1 cellular context compared by ENCODE assay signal in genomic region chr11:119373917-119374631, GRCh38.
TF ChIP-seq lines count a peak whose summit lies in the region.

No MANE protein-coding gene starts in this region.

TF ChIP-seq in GM12878, 131 proteins besides CTCF, POLR2A, EP300 and RAD21:
- TF ChIP-seq ZNF274 (IDR thresholded peaks at IDR 0.05; ENCODE audit: insufficient read depth, insufficient read length) (no peak), MYB (IDR thresholded peaks at IDR 0.05; ENCODE audit: borderline replicate concordance, low read depth, low read length) (no peak), IKZF1 (conservative IDR thresholded peaks at IDR 0.05) (peak; percentile 23; the same call in 1 of the 2 replicates), SMAD5 (IDR thresholded peaks at IDR 0.05; ENCODE audit: low read depth) (no peak), E4F1 (IDR thresholded peaks at IDR 0.05; ENCODE audit: borderline replicate concordance, partially characterized antibody) (no peak), SMC3 (IDR thresholded peaks at IDR 0.05; ENCODE audit: borderline replicate concordance, low read length) (peak; percentile 40; the same call in 1 of the 2 replicates), YY1 (IDR thresholded peaks at IDR 0.05; ENCODE audit: low read depth, low read length) (0 out of 2 replicates have a peak, but pooled peaks have one; percentile 16), NBN (IDR thresholded peaks at IDR 0.05) (no peak), ZNF207 (IDR thresholded peaks at IDR 0.05; ENCODE audit: borderline replicate concordance) (no peak), POLR2AphosphoS2 (IDR thresholded peaks at IDR 0.05; ENCODE audit: low read depth, low read length) (no peak), PKNOX1 (IDR thresholded peaks at IDR 0.05) (no peak)
TF ChIP-seq in GM12878: peak in this region for 3.
